Comparison of ENCODE assay signal across 8 cellular contexts in genomic region chr6:137641474-137642077, GRCh38.
A peak's percentile ranks its signal among the peaks of the same experiment; 100 is the strongest.
DNase-seq lines count a peak whose midpoint lies in the region; ATAC-seq and TF ChIP-seq lines count a peak whose summit lies in the region.

No MANE protein-coding gene starts in this region.

- TF ChIP-seq CTCF in NB4 (IDR thresholded peaks at IDR 0.05; ENCODE audit: low read depth, low read length) (peak; percentile 60), adrenal gland (IDR thresholded peaks at IDR 0.05) (peak; percentile 37 to 85 (median 78)), gastrocnemius medialis (IDR thresholded peaks at IDR 0.05 in 4 of 5, conservative IDR thresholded peaks at IDR 0.05 in 1 of 5) (peak; percentile 48 to 70 (median 61))

- H3K4me3 ChIP-seq in NB4 (ENCODE audit: low read depth, low read length) (no peak overlapping the region), adrenal gland (no peak overlapping the region), right cardiac atrium (ENCODE audit: low read length) (no peak overlapping the region), gastrocnemius medialis (no peak overlapping the region)

- H3K9me3 ChIP-seq in adrenal gland (replicated peaks in 1 of 3) (no peaks in the 10 kb centered on the region), right cardiac atrium (ENCODE audit: control insufficient read depth, low read length) (no peaks in the 10 kb centered on the region), gastrocnemius medialis (no peaks in the 10 kb centered on the region)

- H3K27me3 ChIP-seq in adrenal gland (peaks cover 3% of the 10 kb centered on the region), right cardiac atrium (ENCODE audit: control insufficient read depth, insufficient read depth) (no peaks in the 10 kb centered on the region), gastrocnemius medialis (no peaks in the 10 kb centered on the region)

- intact Hi-C loops in adrenal gland (cut with DNase I) = no loop called here
- intact Hi-C loops in right cardiac atrium (cut with DNase I) = loop anchor here (5.0 to 10.0 kb wide), 5 partner anchors 367 to 564 kb away; no protein-coding TSS in a partner anchor
- intact Hi-C loops in gastrocnemius medialis (cut with DNase I; ENCODE audit: low total_unique reads) = loop anchor here (1.0 to 5.0 kb wide), 3 partner anchors 370 to 673 kb away; no protein-coding TSS in a partner anchor

- ATAC-seq in right cardiac atrium (peak; percentile 86 to 89), gastrocnemius medialis (peak; percentile 88 to 90), HG03135 (IDR thresholded peaks at IDR 0.05; ENCODE audit: unreplicated experiment) (no peak)

- H3K4me1 ChIP-seq in adrenal gland (replicated peaks in 1 of 2) = no peaks in the 10 kb centered on the region
- H3K4me1 ChIP-seq in right cardiac atrium (ENCODE audit: control insufficient read depth, insufficient read depth, low read length) = peaks cover 1% of the 10 kb centered on the region
- peaks cover 0 to 3% of the 10 kb centered on the region in 2 donors for H3K4me1 ChIP-seq in gastrocnemius medialis

- H3K27ac ChIP-seq in adrenal gland = no peak overlapping the region
- no peak overlapping the region for H3K27ac ChIP-seq in right cardiac atrium (ENCODE audit: low read length)
- no peak overlapping the region for H3K27ac ChIP-seq in gastrocnemius medialis

- H3K36me3 ChIP-seq in adrenal gland (replicated peaks in 1 of 2) = no peaks in the 10 kb centered on the region
- no peaks in the 10 kb centered on the region for H3K36me3 ChIP-seq in gastrocnemius medialis

- TF ChIP-seq POLR2A in NB4 (IDR thresholded peaks at IDR 0.05; ENCODE audit: extremely low read depth, insufficient read length) = no peak
- TF ChIP-seq POLR2A in adrenal gland (IDR thresholded peaks at IDR 0.05) = no peak
- no peak for TF ChIP-seq POLR2A in gastrocnemius medialis (IDR thresholded peaks at IDR 0.05)

- in situ Hi-C loops in gastrocnemius medialis (cut with MboI; ENCODE audit: low sequenced_read_pairs in 4 of 4) = loop anchor here (5.0 to 25.0 kb wide), 9 partner anchors 354 to 679 kb away; no protein-coding TSS in a partner anchor

- WGBS in adrenal gland, 4 donors = 7 to 9% (median 8%) methylated on average over 6 of the region's 6 CpGs
- WGBS in right cardiac atrium = 11% methylated on average over 6 of the region's 6 CpGs

- DNase-seq in D341Med (ENCODE audit: low spot score) = peak; percentile 73
- DNase-seq in H4 (ENCODE audit: low spot score) = peak; percentile 58
- peak; percentile 82 for DNase-seq in NB4 (ENCODE audit: low read depth)
- peak; percentile 59 for DNase-seq in SW480 (ENCODE audit: low spot score)
- peak; percentile 63 to 86 (median 74) for DNase-seq in adrenal gland
- peak; percentile 60 to 87 (median 62) for DNase-seq in right cardiac atrium
- DNase-seq in gastrocnemius medialis = peak; percentile 55 to 56

Comparison
In these comparisons a context has a peak if more than half of its experiments do, and no peak if none do; other contexts are left out.
1. intact Hi-C loops: an anchor here in right cardiac atrium (5.0 to 10.0 kb wide) and gastrocnemius medialis (1.0 to 5.0 kb wide); none called in adrenal gland.